ENCODE assay signal across 17 cellular contexts in genomic region chr7:98221611-98222532, GRCh38. TPM values are rescaled to one million over a fixed set of nuclear protein-coding genes. Genes with fewer than 3 reads are reported as not detected.
"Had no signal": no experiment of that assay in that cellular context is flagged by ENCODE, and none has a peak within 500 bp of the region (broad histone marks: within the 10 kb centered on the region; RNA-seq: fewer than 3 reads in every experiment).

No MANE protein-coding gene starts in this region.

- H3K27ac Mint-ChIP-seq: activated CD8-positive, alpha-beta memory T cell treated with anti-CD3 and anti-CD28 coated beads, Interleukin-2, amount 10 ng/mL, durations not matched to agents 7 days and 5 days; activated naive CD4-positive, alpha-beta T cell treated with anti-CD3 and anti-CD28 coated beads, Interleukin-2, amount 50 U/mL, for 72 hours; progenitor cell of endocrine pancreas; T-cell had no signal

- H3K9me3 Mint-ChIP-seq: activated naive CD4-positive, alpha-beta T cell treated with anti-CD3 and anti-CD28 coated beads, Interleukin-2, amount 50 U/mL, for 72 hours; T-cell had no signal

- H3K27ac ChIP-seq: colonic mucosa, esophagus squamous epithelium, neutrophil had no signal

- ATAC-seq: activated CD8-positive, alpha-beta memory T cell treated with anti-CD3 and anti-CD28 coated beads, Interleukin-2, amount 10 ng/mL, durations not matched to agents 7 days and 5 days; activated naive CD4-positive, alpha-beta T cell treated with anti-CD3 and anti-CD28 coated beads, Interleukin-2, amount 50 U/mL, for 72 hours; sciatic nerve; T-cell had no signal

- H3K27me3 ChIP-seq: colonic mucosa, esophagus squamous epithelium, neutrophil had no signal

- H3K4me3 ChIP-seq: colonic mucosa, esophagus squamous epithelium had no signal

- H3K27me3 Mint-ChIP-seq: activated CD8-positive, alpha-beta memory T cell treated with anti-CD3 and anti-CD28 coated beads, Interleukin-2, amount 10 ng/mL, durations not matched to agents 7 days and 5 days; progenitor cell of endocrine pancreas; T-cell had no signal

- H3K36me3 Mint-ChIP-seq: activated naive CD4-positive, alpha-beta T cell treated with anti-CD3 and anti-CD28 coated beads, Interleukin-2, amount 50 U/mL, for 72 hours had no signal

- H3K4me3 Mint-ChIP-seq: activated CD8-positive, alpha-beta memory T cell treated with anti-CD3 and anti-CD28 coated beads, Interleukin-2, amount 10 ng/mL, durations not matched to agents 7 days and 5 days; T-cell had no signal

- H3K9me3 ChIP-seq: colonic mucosa, esophagus squamous epithelium, neutrophil, SK-N-SH had no signal

- H3K4me1 ChIP-seq: colonic mucosa, esophagus squamous epithelium had no signal

- DNase-seq: activated CD4-positive, CD25-positive, alpha-beta regulatory T cell treated with anti-CD3 and anti-CD28 coated beads, Interleukin-2, amount 50 U/mL, for 72 hours; activated CD8-positive, alpha-beta memory T cell treated with anti-CD3 and anti-CD28 coated beads, Interleukin-2, amount 10 ng/mL, durations not matched to agents 7 days and 5 days; activated effector memory CD4-positive, alpha-beta T cell treated with Interleukin-2 at 50 U/mL for 16 hours; activated T-cell treated with anti-CD3 and anti-CD28 coated beads, Interleukin-2, amount 50 U/mL, for 1 hour; caudate nucleus; colonic mucosa; esophagus squamous epithelium; midbrain; stimulated activated CD4-positive, alpha-beta T cell treated with anti-CD3 and anti-CD28 coated beads, Interleukin-1b, Interleukin-23, amount 100 ng/mL, for 48 hours; T-cell; T1000 had no signal

RNA-seq across cellular contexts. Expression of gene BHLHA15, which starts 10.6 kb away (rescaled TPM):
- total RNA-seq: sciatic nerve, urinary bladder had no signal
- polyA plus RNA-seq: urinary bladder had no signal
